ENCODE assay signal across 24 cellular contexts in the genomic region with DNA sequence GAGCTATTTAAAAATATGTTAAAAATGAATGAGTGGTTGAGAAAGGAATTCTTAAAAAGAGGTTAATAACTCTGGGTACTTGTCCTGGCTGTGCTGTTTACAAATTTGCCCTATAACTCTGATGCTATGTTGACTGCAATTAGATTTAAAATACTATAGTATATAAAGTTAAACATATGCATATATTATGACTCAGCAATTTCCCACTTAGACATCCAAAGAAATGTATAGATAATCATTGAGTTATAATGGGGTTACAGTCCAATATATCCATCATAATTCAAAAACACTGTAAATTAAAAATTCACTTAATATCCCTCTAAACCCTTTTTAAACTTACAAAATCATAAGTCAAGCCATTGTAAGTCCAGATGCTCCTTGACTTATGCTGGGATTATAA.
"Had no signal": no experiment of that assay in that cellular context is flagged by ENCODE, and none has a peak within 500 bp of the region (broad histone marks: within the 10 kb centered on the region; RNA-seq: fewer than 3 reads in every experiment).

No MANE protein-coding gene starts in this region.

- ATAC-seq: naive thymus-derived CD4-positive, alpha-beta T cell; natural killer cell; psoas muscle; right cardiac atrium; sciatic nerve; stimulated activated effector memory CD8-positive, alpha-beta T cell treated with anti-CD3 and anti-CD28 coated beads, Interleukin-12 subunit alpha, Interleukin-12 subunit beta, amount 100 ng/mL, for 72 hours; stimulated activated naive B cell treated with anti-CD40 and anti-IgM and Interleukin-4, amounts not matched to agents 10 μg/mL and 1 μg/mL and 100 μg/mL, for 72 hours; upper lobe of right lung had no signal

- H3K4me2 ChIP-seq: neural progenitor cell had no signal

- H2AFZ ChIP-seq: neural progenitor cell, parathyroid adenoma had no signal

- H3K79me2 ChIP-seq: parathyroid adenoma had no signal

- H3K4me3 ChIP-seq: neural progenitor cell, ovary, psoas muscle, skin epidermis, stomach, thoracic aorta, thyroid gland, transverse colon, upper lobe of right lung, uterus had no signal

- H3K9ac ChIP-seq: neural progenitor cell, parathyroid adenoma had no signal

- H3K27ac ChIP-seq: neural progenitor cell, ovary, parathyroid adenoma, psoas muscle, skin epidermis, stomach, thoracic aorta, thyroid gland, transverse colon, upper lobe of right lung, uterus had no signal

- DNase-seq: naive thymus-derived CD4-positive, alpha-beta T cell; natural killer cell; occipital lobe; ovary; posterior cingulate gyrus; psoas muscle; right cardiac atrium; stimulated activated CD4-positive, alpha-beta T cell treated with anti-CD3 and anti-CD28 coated beads, Interleukin-15, amount 100 ng/mL, for 24 hours; stimulated activated CD4-positive, alpha-beta T cell treated with anti-CD3 and anti-CD28 coated beads, Interleukin-2, amount 100 ng/mL, for 24 hours; stimulated activated CD4-positive, alpha-beta T cell treated with anti-CD3 and anti-CD28 coated beads, Interleukin-2, amount 100 ng/mL, for 48 hours; stimulated activated CD4-positive, alpha-beta T cell treated with anti-CD3 and anti-CD28 coated beads, Interleukin-4, amount 100 ng/mL, for 24 hours; stimulated activated naive B cell treated with anti-CD40 and anti-IgM and Interleukin-4, amounts not matched to agents 10 μg/mL and 1 μg/mL and 100 μg/mL, for 72 hours; stimulated activated naive CD4-positive, alpha-beta T cell treated with Interleukin-2 at 50 U/mL for 16 hours; stomach; thyroid gland; transverse colon; upper lobe of right lung; uterus had no signal

- H3K36me3 ChIP-seq: neural progenitor cell, ovary, stomach, thoracic aorta, thyroid gland, transverse colon, upper lobe of right lung, uterus had no signal

- H3K4me1 ChIP-seq: neural progenitor cell, parathyroid adenoma, psoas muscle, stomach, thyroid gland, upper lobe of right lung, uterus had no signal

- H3K27me3 ChIP-seq: neural progenitor cell, ovary, stomach, thyroid gland, transverse colon, upper lobe of right lung, uterus had no signal

- H3K9me3 ChIP-seq: ovary, psoas muscle, stomach, thoracic aorta, thyroid gland, transverse colon, upper lobe of right lung, uterus had no signal
